In the genomic region with DNA sequence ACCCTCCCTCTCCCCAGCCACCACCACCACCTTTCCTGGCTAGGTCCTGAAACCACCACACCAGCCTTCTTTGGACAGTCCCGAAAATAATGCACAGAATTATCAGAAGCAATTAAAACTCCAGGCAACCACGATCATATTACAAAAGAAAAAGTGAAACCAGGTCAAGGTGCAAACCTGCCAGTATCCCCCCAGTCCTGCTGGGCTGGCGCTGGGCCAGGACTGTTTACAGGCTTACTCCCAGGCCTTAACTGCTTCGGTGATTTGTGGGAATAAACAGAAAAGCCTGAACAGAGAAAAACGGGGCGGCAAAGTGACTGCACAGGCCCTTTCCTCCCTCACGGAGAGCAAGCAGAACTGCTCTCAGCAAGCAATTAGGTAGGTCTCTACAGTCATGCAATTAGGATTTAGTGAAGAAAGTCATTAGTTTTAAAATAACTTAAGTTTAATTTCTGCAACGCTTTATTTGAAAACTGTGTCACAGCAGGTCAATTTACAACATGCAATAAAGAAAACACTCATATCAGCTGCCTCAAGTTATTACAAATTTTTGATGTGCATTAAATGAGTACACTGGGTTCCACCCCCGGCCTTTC, we compare ENCODE assay signal across 8 cellular contexts. TPM values are rescaled to one million over a fixed set of nuclear protein-coding genes. Genes with fewer than 3 reads are reported as not detected.
A peak's percentile ranks its signal among the peaks of the same experiment; 100 is the strongest.
DNase-seq lines count a peak whose midpoint lies in the region; ATAC-seq and TF ChIP-seq lines count a peak whose summit lies in the region.

No MANE protein-coding gene starts in this region.

- TF ChIP-seq CTCF in DOHH2 (IDR thresholded peaks at IDR 0.05; ENCODE audit: low read depth, low read length, poor library complexity, severe bottlenecking) (no peak), esophagus squamous epithelium (IDR thresholded peaks at IDR 0.05) (no peak)

- POLR2A ChIA-PET in activated CD8-positive, alpha-beta T cell treated with anti-CD3 and anti-CD28 coated beads, Interleukin-2, amount 10 ng/mL, durations not matched to agents 7 days and 5 days (lab: Charles Lee), result interaction anchor here (0.8 to 1.4 kb wide), 3 partner anchors 30 to 132 kb away, joined by 3 to 4 read pairs (median 3); no protein-coding TSS in a partner anchor

- H3K36me3 Mint-ChIP-seq in activated CD8-positive, alpha-beta T cell treated with anti-CD3 and anti-CD28 coated beads, Interleukin-2, amount 10 ng/mL, durations not matched to agents 7 days and 5 days (ENCODE audit: low read depth), result peaks cover 16% of the 10 kb centered on the region

- no peaks in the 10 kb centered on the region for H3K9me3 Mint-ChIP-seq in activated CD8-positive, alpha-beta T cell treated with anti-CD3 and anti-CD28 coated beads, Interleukin-2, amount 10 ng/mL, durations not matched to agents 7 days and 5 days (ENCODE audit: insufficient read depth)

- peaks cover 26% of the 10 kb centered on the region; the same call in 1 of the 2 replicates for H4K20me1 ChIP-seq in DOHH2 (ENCODE audit: control insufficient read depth, insufficient read depth, low read depth, low read length)

- H3K27ac Mint-ChIP-seq in activated CD8-positive, alpha-beta T cell treated with anti-CD3 and anti-CD28 coated beads, Interleukin-2, amount 10 ng/mL, durations not matched to agents 7 days and 5 days, result peak overlapping the region; percentile 86

- H3K4me3 ChIP-seq in DOHH2 (ENCODE audit: low read length), result peak overlapping the region; percentile 66
- peak overlapping the region; percentile 55 to 78 (median 70) for H3K4me3 ChIP-seq in esophagus squamous epithelium
- peak overlapping the region; percentile 75 for H3K4me3 ChIP-seq in neuron (ENCODE audit: low read length)

- 0 out of 2 replicates have a peak, but pooled peaks cover 6% of the 10 kb centered on the region for H3F3A ChIP-seq in DOHH2 (ENCODE audit: control insufficient read depth, insufficient read depth)

- H3K4me1 ChIP-seq in DOHH2 (ENCODE audit: control insufficient read depth, low read length), result peaks cover 21% of the 10 kb centered on the region
- H3K4me1 ChIP-seq in esophagus squamous epithelium, result peaks cover 7 to 56% (median 21%) of the 10 kb centered on the region in 3 donors
- H3K4me1 ChIP-seq in neuron (ENCODE audit: insufficient read depth, low read length), result peaks cover 26% of the 10 kb centered on the region

- TF ChIP-seq POLR2A in esophagus squamous epithelium (IDR thresholded peaks at IDR 0.05), result no peak

- H3K4me1 Mint-ChIP-seq in activated CD8-positive, alpha-beta T cell treated with anti-CD3 and anti-CD28 coated beads, Interleukin-2, amount 10 ng/mL, durations not matched to agents 7 days and 5 days (ENCODE audit: low read depth), result peaks cover 40% of the 10 kb centered on the region

- H3K4me3 Mint-ChIP-seq in activated CD8-positive, alpha-beta T cell treated with anti-CD3 and anti-CD28 coated beads, Interleukin-2, amount 10 ng/mL, durations not matched to agents 7 days and 5 days, result peak overlapping the region; percentile 86

- peaks cover 6% of the 10 kb centered on the region for H3K27me3 Mint-ChIP-seq in activated CD8-positive, alpha-beta T cell treated with anti-CD3 and anti-CD28 coated beads, Interleukin-2, amount 10 ng/mL, durations not matched to agents 7 days and 5 days (ENCODE audit: low read depth)

- intact Hi-C loops in esophagus squamous epithelium (cut with DNase I), result no loop called here

- peaks cover 40% of the 10 kb centered on the region for H3K79me2 ChIP-seq in DOHH2 (ENCODE audit: control insufficient read depth, low read length)

- H3K9me3 ChIP-seq in DOHH2 (ENCODE audit: control insufficient read depth, insufficient read depth, low read length) (peaks cover 5% of the 10 kb centered on the region; the same call in 1 of the 2 replicates), esophagus squamous epithelium (no peaks in the 10 kb centered on the region), neuron (ENCODE audit: low read length) (no peaks in the 10 kb centered on the region)

- peaks cover 3% of the 10 kb centered on the region for H3K36me3 ChIP-seq in DOHH2 (ENCODE audit: control insufficient read depth, low read length)
- H3K36me3 ChIP-seq in esophagus squamous epithelium, result no peaks in the 10 kb centered on the region
- H3K36me3 ChIP-seq in neuron (ENCODE audit: insufficient read depth, low read length), result no peaks in the 10 kb centered on the region

- no peak overlapping the region for H2AFZ ChIP-seq in neuron (ENCODE audit: low read depth, low read length)

- H3K27ac ChIP-seq in DOHH2 (ENCODE audit: low read depth, low read length) (no peak overlapping the region), esophagus squamous epithelium (peak overlapping the region; percentile 72 to 99 (median 90))

- no peaks in the 10 kb centered on the region for H3K9me2 ChIP-seq in DOHH2 (replicated peaks; ENCODE audit: control insufficient read depth, low read length)

- CTCF ChIA-PET in activated CD8-positive, alpha-beta T cell treated with anti-CD3 and anti-CD28 coated beads, Interleukin-2, amount 10 ng/mL, durations not matched to agents 7 days and 5 days (lab: Charles Lee), result interaction anchor here (0.8 to 3.8 kb wide), 9 partner anchors 12 to 134 kb away, joined by 3 to 54 read pairs (median 4); no protein-coding TSS in a partner anchor

- no peak for ATAC-seq in activated CD8-positive, alpha-beta T cell treated with anti-CD3 and anti-CD28 coated beads, Interleukin-2, amount 10 ng/mL, durations not matched to agents 7 days and 5 days
- ATAC-seq in HG03565 (IDR thresholded peaks at IDR 0.05; ENCODE audit: unreplicated experiment), result no peak
- no peak for ATAC-seq in HG02938 (IDR thresholded peaks at IDR 0.05; ENCODE audit: unreplicated experiment)

- WGBS in esophagus squamous epithelium, 2 donors, result 0 to 2% methylated on average over 9 of the region's 9 CpGs

- peak overlapping the region; percentile 66 for H3K4me2 ChIP-seq in DOHH2 (ENCODE audit: low read length)

- peak; percentile 58 for DNase-seq in NCI-H1105 (lab: John Stamatoyannopoulos, UW)
- peak; percentile 55 for DNase-seq in activated CD8-positive, alpha-beta T cell treated with anti-CD3 and anti-CD28 coated beads, Interleukin-2, amount 10 ng/mL, durations not matched to agents 7 days and 5 days
- no peak for DNase-seq in esophagus squamous epithelium (lab: John Stamatoyannopoulos, UW)
- DNase-seq in MV-4-11 (lab: John Stamatoyannopoulos, UW), result no peak

- H3K27me3 ChIP-seq in DOHH2 (ENCODE audit: control insufficient read depth, low read length) (no peaks in the 10 kb centered on the region), esophagus squamous epithelium (no peaks in the 10 kb centered on the region), neuron (ENCODE audit: insufficient read depth, low read length) (no peaks in the 10 kb centered on the region)

RNA-seq across cellular contexts. Expression of gene HDAC4, which starts 1.3 kb away (rescaled TPM):
- total RNA-seq in activated CD8-positive, alpha-beta T cell treated with anti-CD3 and anti-CD28 coated beads, Interleukin-2, amount 10 ng/mL, durations not matched to agents 7 days and 5 days, result 10 to 100 TPM; 50.7 to 58.8 TPM
- total RNA-seq in esophagus squamous epithelium, result 10 to 100 TPM; 21.6 to 72.7 (median 35.2) TPM

Comparison
In these comparisons a context has a peak if more than half of its experiments do, and no peak if none do; other contexts are left out.
1. DNase-seq: peak in NCI-H1105 (single experiment) and activated CD8-positive, alpha-beta T cell treated with anti-CD3 and anti-CD28 coated beads, Interleukin-2, amount 10 ng/mL, durations not matched to agents 7 days and 5 days (single experiment); none in esophagus squamous epithelium (single experiment) and MV-4-11 (single experiment).
2. Peak in every context shown above with its lines, with median percentiles within 50 percentile points of each other: H3K4me3 ChIP-seq.